21 cellular contexts compared by ENCODE assay signal in the genomic region with DNA sequence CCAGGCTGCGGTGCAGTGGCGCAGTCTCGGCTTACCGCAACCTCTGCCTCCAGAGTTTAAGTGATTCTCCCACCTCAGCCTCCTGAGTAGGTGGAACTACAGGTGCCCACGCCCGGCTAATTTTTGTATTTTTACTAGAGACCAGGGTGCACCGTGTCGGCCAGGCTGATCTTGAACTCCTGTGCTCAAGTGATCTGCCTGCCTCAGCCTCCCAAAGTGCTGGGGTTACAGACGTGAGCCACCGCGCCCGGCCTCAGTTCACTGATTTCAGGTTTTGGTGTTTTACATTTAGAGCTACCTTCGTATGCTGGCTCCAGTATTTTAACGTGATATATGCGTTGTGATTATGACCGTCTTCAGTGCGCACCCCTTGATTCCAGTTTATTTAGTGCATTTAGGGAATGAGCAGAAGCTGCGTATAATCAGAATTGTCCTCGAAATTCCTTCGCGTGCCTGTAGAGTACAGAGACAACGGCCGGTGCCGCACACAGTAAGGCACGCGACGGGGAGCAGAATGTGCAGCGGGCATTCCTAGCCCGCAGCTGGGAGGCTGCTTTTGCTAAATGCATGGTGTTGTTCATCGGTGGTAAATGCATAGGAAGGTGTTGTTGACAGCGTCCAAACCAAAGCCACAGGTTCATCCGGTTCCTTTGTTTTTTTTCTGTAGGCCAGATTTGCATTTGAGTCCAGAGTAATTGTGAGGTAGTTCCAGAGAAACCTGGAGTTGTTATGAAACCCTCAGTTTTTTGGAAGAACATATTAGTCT. TPM values are rescaled to one million over a fixed set of nuclear protein-coding genes. Genes with fewer than 3 reads are reported as not detected.
DNase-seq lines count a peak whose midpoint lies in the region; ATAC-seq, FAIRE-seq and TF ChIP-seq lines count a peak whose summit lies in the region.
"Had no signal": no experiment of that assay in that cellular context is flagged by ENCODE, and none has a peak within 500 bp of the region (broad histone marks: within the 10 kb centered on the region; RNA-seq: fewer than 3 reads in every experiment).

No MANE protein-coding gene starts in this region.

- H3K9me3 Mint-ChIP-seq in chondrocyte (ENCODE audit: low read depth): no peaks in the 10 kb centered on the region
- H3K9me3 Mint-ChIP-seq in progenitor cell of endocrine pancreas (ENCODE audit: low read depth): no peaks in the 10 kb centered on the region

- no peak for TF ChIP-seq CTCF in right atrium auricular region (IDR thresholded peaks at IDR 0.05)
- no peak for TF ChIP-seq CTCF in chondrocyte (IDR thresholded peaks at IDR 0.05)
- TF ChIP-seq CTCF in kidney (IDR thresholded peaks at IDR 0.05; ENCODE audit: borderline replicate concordance, extremely low read depth, insufficient read depth): no peak
- TF ChIP-seq CTCF in progenitor cell of endocrine pancreas (IDR thresholded peaks at IDR 0.05; ENCODE audit: unreplicated experiment): no peak
- TF ChIP-seq CTCF in dorsolateral prefrontal cortex (IDR thresholded peaks at IDR 0.05 in 54 of 56, conservative IDR thresholded peaks at IDR 0.05 in 2 of 56; ENCODE audit: low read depth in 1 of 56, partially characterized antibody in 56 of 56): no peak

- H3K27ac ChIP-seq in right atrium auricular region (no peak overlapping the region), kidney (ENCODE audit: low read depth in 2 of 2, low read length in 2 of 2) (no peak overlapping the region), dorsolateral prefrontal cortex (no peak overlapping the region)
- H3K27ac ChIP-seq: GM23248, Peyer's patch had no signal

- H3K36me3 ChIP-seq in right atrium auricular region (peaks cover 33% of the 10 kb centered on the region), kidney (ENCODE audit: control insufficient read depth in 1 of 2, insufficient read depth in 2 of 2, low read length in 2 of 2) (peaks cover 3 to 11% of the 10 kb centered on the region in 2 donors)

- DNase-seq in Right ventricle myocardium superior (peak; percentile 17), right atrium auricular region (ENCODE audit: low spot score) (no peak), chondrocyte (ENCODE audit: low spot score) (peak; percentile 44), kidney (peak; percentile 23), progenitor cell of endocrine pancreas (ENCODE audit: low spot score, unreplicated experiment) (no peak), NCI-H1417 treated with DMSO at 0.1 percent for 48 hours (lab: John Stamatoyannopoulos, UW) (no peak), retina (no peak), dorsolateral prefrontal cortex (no peak)
- DNase-seq: AML-193, Calu3, GM23248, KBM-7, NCI-H1048, NCI-H1930, NCI-H2171 treated with DMSO at 0.1 percent for 48 hours, Peyer's patch, SHP77 treated with DMSO at 0.1 percent for 48 hours had no signal

- H3K27ac Mint-ChIP-seq in chondrocyte (ENCODE audit: unreplicated experiment): no peak overlapping the region
- H3K27ac Mint-ChIP-seq in progenitor cell of endocrine pancreas: peak overlapping the region; percentile 20

- intact Hi-C loops in Right ventricle myocardium superior (cut with DNase I): no loop called here
- intact Hi-C loops in kidney (cut with DNase I): no loop called here
- intact Hi-C loops in dorsolateral prefrontal cortex (cut with DNase I): no loop called here

- no peak overlapping the region for H3K9ac ChIP-seq in kidney (ENCODE audit: low read length in 2 of 2)
- H3K9ac ChIP-seq: GM23248 had no signal

- H3K27me3 ChIP-seq in right atrium auricular region: no peaks in the 10 kb centered on the region
- H3K27me3 ChIP-seq in dorsolateral prefrontal cortex: no peaks in the 10 kb centered on the region
- H3K27me3 ChIP-seq: Peyer's patch had no signal

- H3K4me1 Mint-ChIP-seq in chondrocyte (ENCODE audit: low read depth): no peaks in the 10 kb centered on the region
- no peaks in the 10 kb centered on the region for H3K4me1 Mint-ChIP-seq in progenitor cell of endocrine pancreas (ENCODE audit: low read depth)

- H3K4me1 ChIP-seq in right atrium auricular region (no peaks in the 10 kb centered on the region), kidney (ENCODE audit: control insufficient read depth in 1 of 2, insufficient read depth in 1 of 2, low read depth in 1 of 2, low read length in 2 of 2) (no peaks in the 10 kb centered on the region)
- H3K4me1 ChIP-seq: Peyer's patch had no signal

- H3K36me3 Mint-ChIP-seq in chondrocyte (ENCODE audit: low read depth) (peaks cover 13% of the 10 kb centered on the region), progenitor cell of endocrine pancreas (ENCODE audit: insufficient read depth) (peaks cover 6% of the 10 kb centered on the region)

- H3K4me3 ChIP-seq in right atrium auricular region (no peak overlapping the region), kidney (ENCODE audit: low read length in 2 of 2) (no peak overlapping the region), dorsolateral prefrontal cortex (no peak overlapping the region)
- H3K4me3 ChIP-seq: GM12878, GM23248, Peyer's patch had no signal

- H3K9me3 ChIP-seq in right atrium auricular region (no peaks in the 10 kb centered on the region), kidney (ENCODE audit: control insufficient read depth in 1 of 2, low read length in 2 of 2) (no peaks in the 10 kb centered on the region)
- H3K9me3 ChIP-seq: Peyer's patch had no signal

- ATAC-seq in Right ventricle myocardium superior (ENCODE audit: poor library complexity): no peak
- ATAC-seq: GM12878 had no signal

- H3K4me3 Mint-ChIP-seq in chondrocyte (ENCODE audit: unreplicated experiment) (no peak overlapping the region), progenitor cell of endocrine pancreas (ENCODE audit: low read depth) (no peak overlapping the region)

- no peak for FAIRE-seq in kidney (lab: Jason Lieb, UNC)
- FAIRE-seq: A204.1, GM12878, GM19239, HTR-8/SVneo had no signal

- H3K27me3 Mint-ChIP-seq in chondrocyte (ENCODE audit: low read depth) (no peaks in the 10 kb centered on the region), progenitor cell of endocrine pancreas (no peaks in the 10 kb centered on the region)

RNA-seq across cellular contexts. Expression of gene DIP2A, which starts 48.9 kb away (rescaled TPM):
- total RNA-seq in Right ventricle myocardium superior (21.6 TPM), right atrium auricular region (10 to 100 TPM; 18.1 to 25.9 TPM), chondrocyte (27.9 to 37.0 TPM (median 30.3 TPM) in 3 replicates), kidney (36.5 TPM), progenitor cell of endocrine pancreas (70.2 and 70.7 TPM in 2 replicates), dorsolateral prefrontal cortex (100 to 1,000 TPM in 1 of 120 experiments, 10 to 100 TPM in 119; 39.7 to 104 (median 66.4) TPM)
- polyA plus RNA-seq in kidney (ENCODE audit: insufficient read depth, low read depth, low replicate concordance): 8.7 TPM

Comparison
In these comparisons a context has a peak if more than half of its experiments do, and no peak if none do; other contexts are left out.
1. DNase-seq: peak in Right ventricle myocardium superior (single experiment), chondrocyte (single experiment) and kidney (single experiment); none in right atrium auricular region (single experiment), progenitor cell of endocrine pancreas (single experiment), NCI-H1417 treated with DMSO at 0.1 percent for 48 hours (single experiment), retina (single experiment) and dorsolateral prefrontal cortex (0 of 10).